ENCODE assay signal across 13 cellular contexts in the genomic region with DNA sequence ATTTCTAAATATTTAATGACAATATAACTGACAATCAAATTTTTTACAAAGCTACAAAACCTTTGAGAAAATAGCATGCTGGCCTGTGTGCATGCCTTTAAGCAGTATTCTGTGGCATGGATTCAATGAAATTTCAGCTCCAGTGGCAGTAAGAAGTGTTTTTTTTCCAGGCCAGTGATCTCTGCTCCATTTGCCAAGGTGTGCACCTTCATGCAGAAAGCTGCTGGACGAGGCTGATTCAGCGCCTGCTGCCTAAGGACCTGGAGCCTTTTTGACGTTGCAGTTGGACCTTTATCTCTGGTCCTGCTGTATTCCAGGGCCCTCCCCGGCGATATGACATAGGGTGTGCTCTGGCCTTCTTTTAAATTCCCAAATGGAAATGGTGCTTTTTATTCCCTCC. TPM values are rescaled to one million over a fixed set of nuclear protein-coding genes. Genes with fewer than 3 reads are reported as not detected.
A peak's percentile ranks its signal among the peaks of the same experiment; 100 is the strongest.
DNase-seq lines count a peak whose midpoint lies in the region; TF ChIP-seq lines count a peak whose summit lies in the region.
"Had no signal": no experiment of that assay in that cellular context is flagged by ENCODE, and none has a peak within 500 bp of the region (broad histone marks: within the 10 kb centered on the region; RNA-seq: fewer than 3 reads in every experiment).

No MANE protein-coding gene starts in this region.

- BruUV-seq in MCF 10A (replicated peaks; lab: Mats Ljungman, UMichigan), result no TSS peak

- H3K27ac Mint-ChIP-seq in MCF 10A (ENCODE audit: low read depth, unreplicated experiment), result no peak overlapping the region
- H3K27ac Mint-ChIP-seq: B cell; CD8-positive, alpha-beta T cell had no signal

- POLR2A ChIA-PET in MCF 10A (lab: Yijun Ruan, JAX), result no interaction called here

- CTCF ChIA-PET in MCF 10A (lab: Yijun Ruan, JAX), result no interaction called here

- no peaks in the 10 kb centered on the region for H3K4me1 Mint-ChIP-seq in MCF 10A (ENCODE audit: insufficient read depth, unreplicated experiment)
- H3K4me1 Mint-ChIP-seq: B cell had no signal

- TF ChIP-seq CTCF in MCF 10A (IDR thresholded peaks at IDR 0.05; ENCODE audit: unreplicated experiment), result no peak

- H3K9me3 Mint-ChIP-seq in MCF 10A (ENCODE audit: unreplicated experiment), result no peaks in the 10 kb centered on the region
- H3K9me3 Mint-ChIP-seq: CD8-positive, alpha-beta T cell had no signal

- H3K36me3 Mint-ChIP-seq in MCF 10A (ENCODE audit: insufficient read depth, unreplicated experiment), result no peaks in the 10 kb centered on the region
- H3K36me3 Mint-ChIP-seq: CD8-positive, alpha-beta T cell had no signal

- no peak overlapping the region for H3K4me3 Mint-ChIP-seq in MCF 10A (ENCODE audit: unreplicated experiment)
- H3K4me3 Mint-ChIP-seq: B cell; CD8-positive, alpha-beta T cell had no signal

- DNase-seq in DMS79 treated with DMSO at 0.1 percent for 48 hours (lab: John Stamatoyannopoulos, UW) (peak; percentile 87), cerebellar cortex (ENCODE audit: low spot score) (peak; percentile 95), kidney tubule cell (ENCODE audit: low spot score) (peak; percentile 45), GM03348 (ENCODE audit: low spot score) (no peak), MCF 10A (ENCODE audit: unreplicated experiment) (no peak)
- no peak for DNase-seq in NK-92 treated with Interleukin-12 subunit alpha and Interleukin-12 subunit beta, amount 100 ng/mL, for 24 hours (lab: John Stamatoyannopoulos, UW)
- DNase-seq: Calu3; CD8-positive, alpha-beta T cell; GDM1; HCEC 1CT had no signal

- peaks cover 25% of the 10 kb centered on the region for H3K27me3 Mint-ChIP-seq in MCF 10A (ENCODE audit: insufficient read depth, unreplicated experiment)

- intact Hi-C loops in MCF 10A (cut with micrococcal nuclease), result no loop called here

RNA-seq across cellular contexts. Expression of a gene that starts 26.6 kb away (rescaled TPM):
- not detected in 2 replicates for total RNA-seq in MCF 10A (2022)
- total RNA-seq: A172; B cell; Calu3; CD8-positive, alpha-beta T cell; HT-29 had no signal

Comparison
In these comparisons a context has a peak if more than half of its experiments do, and no peak if none do; other contexts are left out.
1. DNase-seq: peak in DMS79 treated with DMSO at 0.1 percent for 48 hours (single experiment), cerebellar cortex (single experiment) and kidney tubule cell (single experiment); none in GM03348 (single experiment), NK-92 treated with Interleukin-12 subunit alpha and Interleukin-12 subunit beta, amount 100 ng/mL, for 24 hours (single experiment) and MCF 10A (single experiment).